Comparison of ENCODE assay signal across 18 cellular contexts in genomic region chr6:131831392-131831791, GRCh38. TPM values are rescaled to one million over a fixed set of nuclear protein-coding genes. Genes with fewer than 3 reads are reported as not detected.
A peak's percentile ranks its signal among the peaks of the same experiment; 100 is the strongest.
DNase-seq lines count a peak whose midpoint lies in the region; ATAC-seq, FAIRE-seq and TF ChIP-seq lines count a peak whose summit lies in the region.
"Had no signal": no experiment of that assay in that cellular context is flagged by ENCODE, and none has a peak within 500 bp of the region (broad histone marks: within the 10 kb centered on the region; RNA-seq: fewer than 3 reads in every experiment).

No MANE protein-coding gene starts in this region.

- H3K27me3 ChIP-seq in right atrium auricular region = no peaks in the 10 kb centered on the region
- no peaks in the 10 kb centered on the region for H3K27me3 ChIP-seq in ascending aorta
- H3K27me3 ChIP-seq: spleen had no signal

- TF ChIP-seq CTCF in right atrium auricular region (IDR thresholded peaks at IDR 0.05) (no peak), ascending aorta (IDR thresholded peaks at IDR 0.05) (no peak)

- DNase-seq in Right ventricle myocardium inferior (ENCODE audit: missing footprints) = no peak
- DNase-seq in right atrium auricular region (ENCODE audit: low spot score) = no peak
- DNase-seq in ascending aorta (ENCODE audit: low spot score in 2 of 2) = peak in 1 of 2 donors; percentile 70
- DNase-seq in glomerular visceral epithelial cell (ENCODE audit: extremely low spot score) = peak; percentile 42
- peak; percentile 15 for DNase-seq in urothelium cell line (ENCODE audit: low spot score)
- no peak for DNase-seq in H4 (ENCODE audit: low spot score)
- DNase-seq in nucleus accumbens (lab: John Stamatoyannopoulos, UW) = no peak
- DNase-seq: activated gamma-delta T cell treated with Interleukin-2 at 50 U/mL for 16 hours; Caco-2; central memory CD4-positive, alpha-beta T cell; hypothalamus; MV-4-11; NCI-H2171; spleen had no signal

- no peak overlapping the region for H3K4me3 ChIP-seq in right atrium auricular region
- H3K4me3 ChIP-seq in ascending aorta = no peak overlapping the region
- H3K4me3 ChIP-seq: spleen had no signal

- H3K9me3 ChIP-seq in right atrium auricular region (no peaks in the 10 kb centered on the region), ascending aorta (no peaks in the 10 kb centered on the region)
- H3K9me3 ChIP-seq: Caco-2, spleen had no signal

- H3K36me3 ChIP-seq in right atrium auricular region (no peaks in the 10 kb centered on the region), ascending aorta (no peaks in the 10 kb centered on the region)
- H3K36me3 ChIP-seq: spleen had no signal

- H3K4me1 ChIP-seq in right atrium auricular region (peaks cover 0 to 10% of the 10 kb centered on the region in 2 donors), ascending aorta (peaks cover 0 to 21% of the 10 kb centered on the region in 2 donors)
- H3K4me1 ChIP-seq: Caco-2, spleen had no signal

- no peak for FAIRE-seq in urothelium cell line (lab: Jason Lieb, UNC)
- FAIRE-seq: A204.1 had no signal

- intact Hi-C loops in Right ventricle myocardium inferior (cut with DNase I) = no loop called here
- intact Hi-C loops in ascending aorta (cut with DNase I) = loop anchor here (1.0 to 5.0 kb wide), 3 partner anchors 23 to 981 kb away; partner anchors contain the start of genes ENPP1 and RPS12

- H3K27ac ChIP-seq in right atrium auricular region (no peak overlapping the region), ascending aorta (peak overlapping the region; percentile 41 to 77)
- H3K27ac ChIP-seq: spleen, VCaP had no signal

- ATAC-seq in Right ventricle myocardium inferior (peak; percentile 10), GM18868 (IDR thresholded peaks at IDR 0.05; ENCODE audit: unreplicated experiment) (no peak)
- ATAC-seq: HCT116 had no signal

RNA-seq across cellular contexts. Expression of gene ENPP1, which starts 23.6 kb away (rescaled TPM):
- total RNA-seq in Right ventricle myocardium inferior (1.7 TPM), right atrium auricular region (1 to 10 TPM; 3.4 to 5.5 TPM), ascending aorta (4.5 TPM)
- 32.2 and 39.5 TPM in 2 replicates for total RNA-seq in H4 (2014; rRNA removed; shearing (Covaris generic))

Comparison
In these comparisons a context has a peak if more than half of its experiments do, and no peak if none do; other contexts are left out.
1. DNase-seq: peak in glomerular visceral epithelial cell (single experiment) and urothelium cell line (single experiment); none in Right ventricle myocardium inferior (single experiment), right atrium auricular region (single experiment), H4 (single experiment) and nucleus accumbens (0 of 56).
2. H3K27ac ChIP-seq: peak in ascending aorta (2 of 2); none in right atrium auricular region (0 of 2).